In genomic region chr9:131685753-131686706, GRCh38 we compare ENCODE assay signal across 1 cellular context.
TF ChIP-seq lines count a peak whose summit lies in the region.

No MANE protein-coding gene starts in this region.

TF ChIP-seq in HepG2, 621 proteins besides CTCF, POLR2A, EP300 and RAD21:
- TF ChIP-seq ZBTB40 (IDR thresholded peaks at IDR 0.05), result no peak
- TF ChIP-seq ZBTB40 (CRISPR knock-in tag; IDR thresholded peaks at IDR 0.05), result peak; percentile 81
- TF ChIP-seq ARNTL (CRISPR knock-in tag; IDR thresholded peaks at IDR 0.05), result no peak
